ENCODE assay signal across 1 cellular context in the genomic region with DNA sequence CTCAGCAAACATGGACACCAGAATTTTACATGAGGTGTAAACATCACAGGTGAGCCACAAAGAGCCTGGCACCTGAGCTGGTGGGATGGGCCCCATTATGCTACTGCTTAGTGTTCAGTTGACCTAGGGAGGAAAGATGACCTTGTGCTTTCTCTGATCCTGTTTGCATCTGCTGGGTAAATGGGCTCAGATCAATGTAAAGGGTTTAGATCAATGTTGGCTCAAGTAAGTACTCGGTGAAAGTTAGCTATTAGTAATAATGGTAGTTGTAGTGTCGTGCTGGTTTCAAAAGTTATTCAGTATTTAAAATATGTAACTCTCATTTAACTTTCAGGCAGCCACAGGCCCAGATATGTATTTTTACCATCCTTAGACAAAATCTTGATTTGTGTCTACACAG.
TF ChIP-seq lines count a peak whose summit lies in the region.

No MANE protein-coding gene starts in this region.

TF ChIP-seq in SK-N-SH, 30 proteins besides CTCF, POLR2A, EP300 and RAD21 (continued from another document):
- TF ChIP-seq, protein P1, sequence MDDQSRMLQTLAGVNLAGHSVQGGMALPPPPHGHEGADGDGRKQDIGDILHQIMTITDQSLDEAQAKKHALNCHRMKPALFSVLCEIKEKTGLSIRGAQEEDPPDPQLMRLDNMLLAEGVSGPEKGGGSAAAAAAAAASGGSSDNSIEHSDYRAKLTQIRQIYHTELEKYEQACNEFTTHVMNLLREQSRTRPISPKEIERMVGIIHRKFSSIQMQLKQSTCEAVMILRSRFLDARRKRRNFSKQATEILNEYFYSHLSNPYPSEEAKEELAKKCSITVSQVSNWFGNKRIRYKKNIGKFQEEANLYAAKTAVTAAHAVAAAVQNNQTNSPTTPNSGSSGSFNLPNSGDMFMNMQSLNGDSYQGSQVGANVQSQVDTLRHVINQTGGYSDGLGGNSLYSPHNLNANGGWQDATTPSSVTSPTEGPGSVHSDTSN (IDR thresholded peaks at IDR 0.05), result no peak
- TF ChIP-seq RFX5 (IDR thresholded peaks at IDR 0.05; ENCODE audit: low read length) (no peak), POLR2AphosphoS5 (IDR thresholded peaks at IDR 0.05; ENCODE audit: low read depth, low read length) (no peak), RXRA (IDR thresholded peaks at IDR 0.05; ENCODE audit: borderline replicate concordance, low read depth) (no peak), IRF3 (IDR thresholded peaks at IDR 0.05; ENCODE audit: low read depth, low read length) (no peak), JUND (IDR thresholded peaks at IDR 0.05) (no peak), MXI1 (IDR thresholded peaks at IDR 0.05; ENCODE audit: low read depth, low read length) (no peak), TCF12 (IDR thresholded peaks at IDR 0.05) (no peak)
